In genomic region chr10:63666836-63667383, GRCh38 we compare ENCODE assay signal across 9 cellular contexts.
DNase-seq lines count a peak whose midpoint lies in the region; ATAC-seq and TF ChIP-seq lines count a peak whose summit lies in the region.
"Had no signal": no experiment of that assay in that cellular context is flagged by ENCODE, and none has a peak within 500 bp of the region (broad histone marks: within the 10 kb centered on the region; RNA-seq: fewer than 3 reads in every experiment).

No MANE protein-coding gene starts in this region.

- H3K27me3 ChIP-seq in mesendoderm (ENCODE audit: insufficient read depth, low read length, poor library complexity) (no peaks in the 10 kb centered on the region), testis (no peaks in the 10 kb centered on the region)

- H3K9me3 Mint-ChIP-seq in T-cell = no peaks in the 10 kb centered on the region

- H3K79me1 ChIP-seq in mesendoderm (ENCODE audit: low read length) = no peaks in the 10 kb centered on the region

- TF ChIP-seq CTCF in AG10803 (conservative IDR thresholded peaks at IDR 0.05; ENCODE audit: low read length) (no peak), GM20000 (IDR thresholded peaks at IDR 0.05; ENCODE audit: extremely low read depth, missing control alignments) (no peak), fibroblast of pulmonary artery (IDR thresholded peaks at IDR 0.05; ENCODE audit: low read length, missing control alignments) (no peak), testis (IDR thresholded peaks at IDR 0.05) (no peak)

- POLR2A ChIA-PET in T-cell (lab: Charles Lee) = no interaction called here

- DNase-seq in AG10803 (ENCODE audit: low read depth) (peak; percentile 97), GM20000 (ENCODE audit: low spot score) (peak; percentile 56), fibroblast of pulmonary artery (ENCODE audit: low read depth) (peak; percentile 96), GM19238 (ENCODE audit: insufficient read length, low spot score) (no peak), mesendoderm (no peak), testis (no peak), T-cell (no peak)
- DNase-seq: DMS 273 treated with DMSO at 0.1 percent for 48 hours had no signal

- WGBS in mesendoderm (ENCODE audit: extremely low coverage, insufficient coverage, low lambda C conversion rate) = no CpG with 5 or more reads among the region's 4 CpGs
- WGBS in testis, 2 donors = 46 to 50% methylated on average over 4 of the region's 4 CpGs

- H3K4me3 Mint-ChIP-seq in T-cell = no peak overlapping the region

- no peak overlapping the region for H3K27ac ChIP-seq in mesendoderm (ENCODE audit: low read depth, low read length)
- H3K27ac ChIP-seq in testis = peak overlapping the region in 1 of 2 donors; percentile 76

- no peak overlapping the region for H3K4ac ChIP-seq in mesendoderm (ENCODE audit: low read depth, low read length)

- no peak overlapping the region for H4K8ac ChIP-seq in mesendoderm (ENCODE audit: low read depth, low read length)

- H3K4me3 ChIP-seq in AG10803 (ENCODE audit: low read length) = no peak overlapping the region
- no peak overlapping the region for H3K4me3 ChIP-seq in fibroblast of pulmonary artery (replicated peaks; ENCODE audit: low read depth, low read length)
- no peak overlapping the region for H3K4me3 ChIP-seq in mesendoderm (ENCODE audit: low read length)
- no peak overlapping the region for H3K4me3 ChIP-seq in testis

- H3K36me3 Mint-ChIP-seq in T-cell = no peaks in the 10 kb centered on the region

- H3K36me3 ChIP-seq in mesendoderm (ENCODE audit: control insufficient read depth, insufficient read depth, low read length) (no peaks in the 10 kb centered on the region), testis (ENCODE audit: low read depth, missing control alignments) (no peaks in the 10 kb centered on the region)

- H2BK5ac ChIP-seq in mesendoderm (ENCODE audit: low read length) = no peak overlapping the region

- CTCF ChIA-PET in T-cell (lab: Charles Lee) = no interaction called here

- H2BK120ac ChIP-seq in mesendoderm (ENCODE audit: low read depth, low read length) = no peak overlapping the region

- H2BK15ac ChIP-seq in mesendoderm (replicated peaks; ENCODE audit: low read depth) = no peak overlapping the region

- H4K5ac ChIP-seq in mesendoderm (ENCODE audit: low read length) = no peak overlapping the region

- H3K4me1 ChIP-seq in mesendoderm (ENCODE audit: control insufficient read depth, low read depth, low read length) (peaks cover 8% of the 10 kb centered on the region), testis (peaks cover 12% of the 10 kb centered on the region)

- peak; percentile 89 for ATAC-seq in HG03558 (IDR thresholded peaks at IDR 0.05; ENCODE audit: extremely low read depth, unreplicated experiment)
- no peak for ATAC-seq in T-cell (replicated peaks in 1 of 4)

- H3K79me2 ChIP-seq in mesendoderm (ENCODE audit: control insufficient read depth, insufficient read depth, low read length) = no peaks in the 10 kb centered on the region

- H3K9ac ChIP-seq in mesendoderm (ENCODE audit: low read length) = no peak overlapping the region

- intact Hi-C loops in testis (cut with DNase I; ENCODE audit: low total_unique reads) = no loop called here

- H2AK5ac ChIP-seq in mesendoderm (ENCODE audit: low read length) = no peak overlapping the region

- no peak for TF ChIP-seq POLR2A in testis (IDR thresholded peaks at IDR 0.05)

- no peak overlapping the region for H3K27ac Mint-ChIP-seq in T-cell

- H3K27me3 Mint-ChIP-seq in T-cell = no peaks in the 10 kb centered on the region

- H3K4me2 ChIP-seq in mesendoderm (ENCODE audit: low read length) = no peak overlapping the region

- H3K56ac ChIP-seq in mesendoderm (ENCODE audit: low read length) = no peak overlapping the region

- no peaks in the 10 kb centered on the region for H3K4me1 Mint-ChIP-seq in T-cell

- no peak overlapping the region for H3K18ac ChIP-seq in mesendoderm (ENCODE audit: low read length)

- no peak overlapping the region for H3K23ac ChIP-seq in mesendoderm (ENCODE audit: low read length)

- no peaks in the 10 kb centered on the region for H3K9me3 ChIP-seq in testis

Comparison
In these comparisons a context has a peak if more than half of its experiments do, and no peak if none do; other contexts are left out.
1. DNase-seq: peak in AG10803 (single experiment), GM20000 (single experiment) and fibroblast of pulmonary artery (single experiment); none in GM19238 (single experiment), mesendoderm (single experiment), testis (single experiment) and T-cell (0 of 34).